Comparison of ENCODE assay signal across 28 cellular contexts in the genomic region with DNA sequence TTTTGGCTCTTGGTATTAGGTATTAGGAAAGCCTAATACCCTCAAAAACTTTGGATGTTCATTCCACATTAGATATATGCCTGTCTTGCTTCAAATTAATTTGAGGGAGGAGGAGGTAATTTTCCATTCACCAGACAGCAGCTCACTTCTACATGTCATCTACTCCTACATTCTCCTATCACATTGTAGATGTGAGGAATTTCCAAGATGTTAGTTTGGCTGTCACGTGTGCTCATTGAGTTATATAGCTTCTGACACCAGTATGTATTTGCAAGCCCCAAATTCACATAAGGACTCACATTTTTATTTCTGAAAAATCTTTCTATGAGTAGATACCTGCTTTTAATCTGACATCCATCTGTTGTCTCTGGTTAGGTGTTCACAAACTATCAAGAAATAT. TPM values are rescaled to one million over a fixed set of nuclear protein-coding genes. Genes with fewer than 3 reads are reported as not detected.
"Had no signal": no experiment of that assay in that cellular context is flagged by ENCODE, and none has a peak within 500 bp of the region (broad histone marks: within the 10 kb centered on the region; RNA-seq: fewer than 3 reads in every experiment).

No MANE protein-coding gene starts in this region.

- H3K9me3 ChIP-seq: ascending aorta had no signal

- H3K27ac ChIP-seq: ascending aorta, cardiac muscle cell, VCaP had no signal

- DNase-seq: activated B cell treated with CpG ODN at 0.5 μM for 24 hours; activated CD4-positive, alpha-beta memory T cell treated with anti-CD3 and anti-CD28 coated beads for 36 hours; activated CD4-positive, alpha-beta T cell treated with anti-CD3 and anti-CD28 coated beads for 4 hours; activated CD4-positive, alpha-beta T cell treated with anti-CD3 and anti-CD28 coated beads, Interleukin-2, amount 10 ng/mL, durations not matched to agents 24 days and 14 days; activated CD4-positive, alpha-beta T cell treated with anti-CD3 and anti-CD28 coated beads, Interleukin-2, amount 50 U/mL, for 1 hour; activated CD4-positive, alpha-beta T cell treated with anti-CD3 and anti-CD28 coated beads, Interleukin-2, amount 50 U/mL, for 4 hours; activated CD4-positive, CD25-positive, alpha-beta regulatory T cell treated with anti-CD3 and anti-CD28 coated beads, Interleukin-2, amount 50 U/mL, for 72 hours; activated CD8-positive, alpha-beta memory T cell treated with anti-CD3 and anti-CD28 coated beads, Interleukin-2, amount 50 U/mL, for 4 hours; activated CD8-positive, alpha-beta T cell treated with anti-CD3 and anti-CD28 coated beads for 36 hours; activated effector memory CD4-positive, alpha-beta T cell treated with Interleukin-2 at 50 U/mL for 16 hours; activated gamma-delta T cell; activated naive CD4-positive, alpha-beta T cell treated with anti-CD3 and anti-CD28 coated beads, Interleukin-2, amount 10 ng/mL, durations not matched to agents 7 days and 5 days; activated naive CD4-positive, alpha-beta T cell treated with Interleukin-2 at 50 U/mL for 16 hours; activated naive CD8-positive, alpha-beta T cell treated with anti-CD3 and anti-CD28 coated beads, Interleukin-2, amount 10 ng/mL, durations not matched to agents 7 days and 5 days; activated naive CD8-positive, alpha-beta T cell treated with anti-CD3 and anti-CD28 coated beads, Interleukin-2, amount 50 U/mL, for 24 hours; activated T-cell treated with anti-CD3 and anti-CD28 coated beads for 4 hours; activated T-cell treated with anti-CD3 and anti-CD28 coated beads, Interleukin-2, amount 50 U/mL, for 1 hour; activated T-cell treated with anti-CD3 and anti-CD28 coated beads, Interleukin-2, amount 50 U/mL, for 4 hours; activated T-cell treated with anti-CD3 and anti-CD28 coated beads, Interleukin-2, amount 50 U/mL, for 72 hours; amygdala; anterior cingulate cortex; cerebellar nuclear complex; T-helper 1 cell; T-helper 2 cell; T-helper 9 cell had no signal

- H3K4me3 ChIP-seq: ascending aorta, cardiac muscle cell had no signal

- H3K27me3 ChIP-seq: ascending aorta, cardiac muscle cell had no signal

- H3K36me3 ChIP-seq: ascending aorta had no signal

- ATAC-seq: activated CD8-positive, alpha-beta T cell treated with anti-CD3 and anti-CD28 coated beads for 36 hours; activated naive CD8-positive, alpha-beta T cell treated with anti-CD3 and anti-CD28 coated beads, Interleukin-2, amount 50 U/mL, for 24 hours; activated T-cell treated with anti-CD3 and anti-CD28 coated beads, Interleukin-2, amount 50 U/mL, for 4 hours; activated T-cell treated with anti-CD3 and anti-CD28 coated beads, Interleukin-2, amount 50 U/mL, for 72 hours had no signal

- H3K4me1 ChIP-seq: ascending aorta had no signal

RNA-seq across cellular contexts. Expression of gene SMKR1, which starts 22.5 kb away (rescaled TPM):
- total RNA-seq: ascending aorta, cardiac muscle cell had no signal
